In the genomic region with DNA sequence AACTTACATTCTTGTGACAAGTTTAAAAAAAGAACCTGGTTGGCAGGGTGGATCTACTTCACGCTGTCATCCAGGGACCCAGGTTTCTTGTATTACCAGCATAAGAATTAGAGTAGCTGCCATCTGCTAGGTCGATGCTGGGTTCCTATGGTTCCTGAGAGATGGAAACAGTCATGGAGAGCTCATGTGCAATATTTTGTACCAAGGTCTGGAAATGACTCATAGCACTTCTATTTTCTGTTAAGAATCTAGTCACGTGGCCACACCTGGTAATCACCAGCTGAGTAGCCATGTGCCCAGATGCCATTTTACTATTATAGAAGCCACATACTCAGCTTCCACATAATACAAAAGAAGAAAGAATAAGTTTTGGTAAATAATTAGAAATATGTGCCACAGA, we compare ENCODE assay signal across 18 cellular contexts.
"Had no signal": no experiment of that assay in that cellular context is flagged by ENCODE, and none has a peak within 500 bp of the region (broad histone marks: within the 10 kb centered on the region; RNA-seq: fewer than 3 reads in every experiment).

No MANE protein-coding gene starts in this region.

- H3K27ac ChIP-seq: esophagus muscularis mucosa, left ventricle myocardium inferior, suprapubic skin had no signal

- H3K27me3 ChIP-seq: esophagus muscularis mucosa, suprapubic skin had no signal

- H3K4me3 Mint-ChIP-seq: memory B cell; natural killer cell treated with Interleukin-12 subunit alpha and Interleukin-12 subunit beta and Interleukin-15 and Interleukin-18, amount 100 ng/mL, for 72 hours; stimulated activated naive CD8-positive, alpha-beta T cell treated with anti-CD3 and anti-CD28 coated beads, Interleukin-15, Interleukin-2, amounts not matched to agents 100 ng/mL and 50 ng/mL, for 24 hours; type B pancreatic cell had no signal

- H3K36me3 Mint-ChIP-seq: natural killer cell treated with Interleukin-12 subunit alpha and Interleukin-12 subunit beta and Interleukin-15 and Interleukin-18, amount 100 ng/mL, for 72 hours; type B pancreatic cell had no signal

- H3K9me3 ChIP-seq: esophagus muscularis mucosa, left ventricle myocardium inferior, suprapubic skin had no signal

- H3K9me3 Mint-ChIP-seq: natural killer cell treated with Interleukin-12 subunit alpha and Interleukin-12 subunit beta and Interleukin-15 and Interleukin-18, amount 100 ng/mL, for 72 hours; stimulated activated naive CD8-positive, alpha-beta T cell treated with anti-CD3 and anti-CD28 coated beads, Interleukin-15, Interleukin-2, amounts not matched to agents 100 ng/mL and 50 ng/mL, for 24 hours; type B pancreatic cell had no signal

- H3K36me3 ChIP-seq: esophagus muscularis mucosa, left ventricle myocardium inferior, suprapubic skin had no signal

- ATAC-seq: activated CD4-positive, CD25-positive, alpha-beta regulatory T cell treated with anti-CD3 and anti-CD28 coated beads, Interleukin-2, amount 50 U/mL, for 24 hours; natural killer cell treated with Interleukin-12 subunit alpha and Interleukin-12 subunit beta and Interleukin-15 and Interleukin-18, amount 100 ng/mL, for 72 hours; right cardiac atrium had no signal

- DNase-seq: activated CD4-positive, alpha-beta T cell treated with anti-CD3 and anti-CD28 coated beads, Interleukin-2, amount 50 U/mL, for 48 hours; activated effector memory CD4-positive, alpha-beta T cell treated with Interleukin-2 at 50 U/mL for 16 hours; caudate nucleus; hippocampal formation; kidney; left ventricle myocardium inferior; right cardiac atrium; small intestine; stimulated activated CD4-positive, alpha-beta T cell treated with anti-CD3 and anti-CD28 coated beads, Interleukin-4, amount 100 ng/mL, for 24 hours; SW 1271 had no signal

- H3K4me3 ChIP-seq: esophagus muscularis mucosa, left ventricle myocardium inferior, suprapubic skin had no signal

- H3K27me3 Mint-ChIP-seq: memory B cell; progenitor cell of endocrine pancreas; stimulated activated naive CD8-positive, alpha-beta T cell treated with anti-CD3 and anti-CD28 coated beads, Interleukin-15, Interleukin-2, amounts not matched to agents 100 ng/mL and 50 ng/mL, for 24 hours had no signal

- H3K27ac Mint-ChIP-seq: memory B cell; natural killer cell treated with Interleukin-12 subunit alpha and Interleukin-12 subunit beta and Interleukin-15 and Interleukin-18, amount 100 ng/mL, for 72 hours; progenitor cell of endocrine pancreas; stimulated activated naive CD8-positive, alpha-beta T cell treated with anti-CD3 and anti-CD28 coated beads, Interleukin-15, Interleukin-2, amounts not matched to agents 100 ng/mL and 50 ng/mL, for 24 hours; type B pancreatic cell had no signal
